In the genomic region with DNA sequence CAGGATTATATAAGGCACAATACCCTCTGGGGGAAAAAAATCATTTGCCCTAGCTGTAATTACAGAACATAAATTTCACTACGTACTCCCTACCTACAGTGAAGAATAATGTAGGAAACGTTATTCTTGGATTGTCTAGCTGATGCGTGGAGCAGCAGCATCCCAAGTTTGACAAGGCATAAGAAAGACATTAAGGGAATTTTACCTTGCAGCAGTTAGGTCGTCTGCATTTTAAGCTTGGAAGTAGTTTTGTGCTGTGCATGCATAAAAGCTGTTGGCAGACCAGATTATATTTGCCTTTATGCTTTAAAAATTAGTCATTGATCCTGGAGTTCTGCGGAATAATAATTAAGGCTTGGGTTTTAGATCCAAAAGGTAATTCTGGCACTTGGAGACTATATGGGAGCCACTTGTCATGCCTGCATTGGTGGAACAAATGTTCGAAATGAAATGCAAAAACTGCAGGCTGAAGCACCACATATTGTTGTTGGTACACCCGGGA, we compare ENCODE assay signal across 9 cellular contexts. TPM values are rescaled to one million over a fixed set of nuclear protein-coding genes. Genes with fewer than 3 reads are reported as not detected.
A peak's percentile ranks its signal among the peaks of the same experiment; 100 is the strongest.
DNase-seq lines count a peak whose midpoint lies in the region; ATAC-seq and TF ChIP-seq lines count a peak whose summit lies in the region.
"Had no signal": no experiment of that assay in that cellular context is flagged by ENCODE, and none has a peak within 500 bp of the region (broad histone marks: within the 10 kb centered on the region; RNA-seq: fewer than 3 reads in every experiment).

No MANE protein-coding gene starts in this region.

- H3K9me3 ChIP-seq in BE2C (no peaks in the 10 kb centered on the region), KOPT-K1 (ENCODE audit: insufficient read depth, low read length, poor library complexity, severe bottlenecking) (no peaks in the 10 kb centered on the region)

- H3K36me3 ChIP-seq in BE2C (peaks cover 74% of the 10 kb centered on the region), KOPT-K1 (ENCODE audit: insufficient read depth, low read length) (peaks cover 70% of the 10 kb centered on the region)

- ATAC-seq in natural killer cell: no peak
- ATAC-seq in HG03442 (IDR thresholded peaks at IDR 0.05; ENCODE audit: unreplicated experiment): no peak
- no peak for ATAC-seq in HG02571 (IDR thresholded peaks at IDR 0.05; ENCODE audit: unreplicated experiment)

- H3K27me3 ChIP-seq in BE2C: no peaks in the 10 kb centered on the region; the same call in 1 of the 2 replicates

- TF ChIP-seq CTCF in BE2C (IDR thresholded peaks at IDR 0.05; ENCODE audit: low read depth, low read length): no peak
- no peak for TF ChIP-seq CTCF in natural killer cell (IDR thresholded peaks at IDR 0.05)

- no peaks in the 10 kb centered on the region for H3K9me3 Mint-ChIP-seq in dendritic cell treated with granulocyte-macrophage colony-stimulating factor and Interleukin-4, amounts not matched to agents 40 ng/mL and 50 ng/mL, for 4 days
- no peaks in the 10 kb centered on the region for H3K9me3 Mint-ChIP-seq in natural killer cell

- H3K27ac Mint-ChIP-seq in dendritic cell treated with granulocyte-macrophage colony-stimulating factor and Interleukin-4, amounts not matched to agents 40 ng/mL and 50 ng/mL, for 4 days: peak overlapping the region; percentile 37
- H3K27ac Mint-ChIP-seq in natural killer cell: peak overlapping the region; percentile 95 to 97

- peak overlapping the region; percentile 97 for H3K27ac ChIP-seq in KOPT-K1 (ENCODE audit: low read depth, low read length, poor library complexity, severe bottlenecking)

- H3K36me3 Mint-ChIP-seq in dendritic cell treated with granulocyte-macrophage colony-stimulating factor and Interleukin-4, amounts not matched to agents 40 ng/mL and 50 ng/mL, for 4 days (ENCODE audit: low read depth): peaks cover 80% of the 10 kb centered on the region
- peaks cover 56% of the 10 kb centered on the region for H3K36me3 Mint-ChIP-seq in natural killer cell

- H3K4me3 ChIP-seq in BE2C (ENCODE audit: low read depth, low read length): peak overlapping the region; percentile 100

- peaks cover 14% of the 10 kb centered on the region for H3K4me1 ChIP-seq in BE2C

- H3K4me3 Mint-ChIP-seq in dendritic cell treated with granulocyte-macrophage colony-stimulating factor and Interleukin-4, amounts not matched to agents 40 ng/mL and 50 ng/mL, for 4 days: peak overlapping the region; percentile 86
- peak overlapping the region; percentile 96 for H3K4me3 Mint-ChIP-seq in natural killer cell

- H3K27me3 Mint-ChIP-seq in dendritic cell treated with granulocyte-macrophage colony-stimulating factor and Interleukin-4, amounts not matched to agents 40 ng/mL and 50 ng/mL, for 4 days: no peaks in the 10 kb centered on the region
- H3K27me3 Mint-ChIP-seq in natural killer cell (ENCODE audit: low read depth in 2 of 2): no peaks in the 10 kb centered on the region

- intact Hi-C loops in dendritic cell treated with granulocyte-macrophage colony-stimulating factor and Interleukin-4, amounts not matched to agents 40 ng/mL and 50 ng/mL, for 4 days (cut with micrococcal nuclease): loop anchor here (5.0 kb wide), 1 partner anchor 37 kb away; no protein-coding TSS in a partner anchor
- intact Hi-C loops in natural killer cell (cut with micrococcal nuclease): no loop called here

- no peak for DNase-seq in BE2C
- DNase-seq in natural killer cell: no peak
- DNase-seq in effector CD4-positive, alpha-beta T cell: no peak
- no peak for DNase-seq in NCI-H2171 treated with DMSO at 0.1 percent for 48 hours (lab: John Stamatoyannopoulos, UW)
- DNase-seq: NCI-H748 treated with DMSO at 0.1 percent for 48 hours had no signal

- H3K4me1 Mint-ChIP-seq in dendritic cell treated with granulocyte-macrophage colony-stimulating factor and Interleukin-4, amounts not matched to agents 40 ng/mL and 50 ng/mL, for 4 days (ENCODE audit: low read depth): peaks cover 26% of the 10 kb centered on the region
- peaks cover 67 to 68% of the 10 kb centered on the region in 2 donors for H3K4me1 Mint-ChIP-seq in natural killer cell

RNA-seq across cellular contexts. Expression of gene EIF4A2, which starts 2.2 kb away (rescaled TPM):
- 209 TPM for polyA plus RNA-seq in BE2C (2012; ENCODE audit: insufficient read depth, insufficient read length, low read depth)
- total RNA-seq in natural killer cell: 100 to 1,000 TPM; 551 to 652 (median 621) TPM

RNA-seq across cellular contexts. Expression of gene RFC4, which starts 20.7 kb away (rescaled TPM):
- polyA plus RNA-seq in BE2C (2012; ENCODE audit: insufficient read depth, insufficient read length, low read depth): 18.8 TPM
- total RNA-seq in natural killer cell: 10 to 100 TPM; 16.8 to 21.6 (median 17.3) TPM

RNA-seq across cellular contexts. Expression of gene ADIPOQ, which starts 56.9 kb away (rescaled TPM):
- polyA plus RNA-seq in BE2C (2012; ENCODE audit: insufficient read depth, insufficient read length, low read depth): 0.09 TPM
- not detected for total RNA-seq in natural killer cell
